In the genomic region with DNA sequence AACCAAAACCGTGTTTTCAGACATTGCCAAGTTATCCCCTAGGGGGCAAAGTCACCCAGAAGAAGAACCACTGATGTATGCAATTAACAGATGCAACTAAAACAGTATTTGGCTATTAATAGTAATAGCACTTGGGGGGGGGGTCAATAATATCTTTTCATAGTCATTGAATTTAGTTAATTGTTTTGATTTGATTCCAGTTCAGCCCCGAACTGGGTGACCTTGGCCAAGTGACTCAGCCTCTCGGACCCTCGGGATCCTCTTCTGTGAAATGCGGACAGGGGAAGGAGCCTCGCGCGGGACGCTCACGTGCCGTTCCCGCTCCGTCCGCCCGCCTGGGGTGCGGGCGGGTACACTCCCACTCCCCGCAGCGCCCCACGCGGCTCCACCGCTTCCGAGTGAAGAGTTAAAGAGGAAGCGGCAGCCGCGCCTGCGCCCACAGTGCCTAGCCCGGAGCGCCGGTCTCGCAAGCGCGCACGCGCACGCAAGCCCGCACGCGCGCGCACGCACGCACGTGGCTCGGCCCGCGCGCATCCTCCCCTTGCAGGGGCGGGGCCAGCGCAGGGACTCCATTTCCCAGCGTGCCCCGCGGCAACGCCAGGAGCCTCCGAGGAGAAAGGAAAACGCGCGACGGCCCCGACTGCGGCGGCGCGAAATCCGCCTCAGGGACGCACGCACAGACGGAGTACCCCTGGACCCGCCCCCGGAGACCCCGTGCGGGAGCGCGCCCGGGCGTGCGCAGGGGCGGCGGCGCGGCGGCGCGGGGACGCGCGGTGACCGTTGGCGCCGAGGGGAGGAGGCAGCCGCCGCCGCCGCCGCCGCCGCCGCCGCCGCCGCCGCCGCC, we compare ENCODE assay signal across 8 cellular contexts. TPM values are rescaled to one million over a fixed set of nuclear protein-coding genes. Genes with fewer than 3 reads are reported as not detected.
DNase-seq lines count a peak whose midpoint lies in the region; ATAC-seq and TF ChIP-seq lines count a peak whose summit lies in the region.

A gene (plus strand): TSS at position 769 of the 844 bp plus-strand sequence. CDS start 188 bp downstream, outside the sequence.

- peak; percentile 74 for ATAC-seq in HG02588 (IDR thresholded peaks at IDR 0.05; ENCODE audit: unreplicated experiment)
- peak; percentile 76 for ATAC-seq in SK-N-SH treated with all-trans-retinoic acid at 6 μM for 48 hours
- peak; percentile 86 to 90 for ATAC-seq in activated naive CD4-positive, alpha-beta T cell treated with anti-CD3 and anti-CD28 coated beads, Interleukin-2, amount 50 U/mL, for 72 hours
- peak; percentile 86 for ATAC-seq in thoracic aorta (ENCODE audit: insufficient number of reproducible peaks, low FRiP score, low read depth)

- H3K9me3 Mint-ChIP-seq in activated naive CD4-positive, alpha-beta T cell treated with anti-CD3 and anti-CD28 coated beads, Interleukin-2, amount 50 U/mL, for 72 hours: no peaks in the 10 kb centered on the region

- POLR2A ChIA-PET in GM10248 (lab: Yijun Ruan, JAX): no interaction called here

- H3K79me2 ChIP-seq in osteoblast (ENCODE audit: insufficient read depth, low read length): peaks cover 43% of the 10 kb centered on the region

- H3K4me3 ChIP-seq in osteoblast (ENCODE audit: insufficient read depth, low read length) (peak within 1 kb of the TSS; percentile 85), thoracic aorta (peak within 1 kb of the TSS; percentile 99)

- H4K20me1 ChIP-seq in osteoblast (ENCODE audit: insufficient read depth, low read length): peaks cover 35% of the 10 kb centered on the region

- DNase-seq in GM10248 (ENCODE audit: extremely low spot score) (peak; percentile 98), NCI-H1092 (lab: John Stamatoyannopoulos, UW) (peak; percentile 97), glomerular visceral epithelial cell (ENCODE audit: extremely low spot score) (peak; percentile 99), osteoblast (ENCODE audit: insufficient read length, low spot score, missing footprints) (peak; percentile 100), thoracic aorta (ENCODE audit: low spot score) (peak; percentile 87)
- peak; percentile 100 for DNase-seq in activated naive CD4-positive, alpha-beta T cell treated with anti-CD3 and anti-CD28 coated beads, Interleukin-2, amount 50 U/mL, for 72 hours (ENCODE audit: low spot score in 2 of 2)

- H3K4me2 ChIP-seq in osteoblast (ENCODE audit: insufficient read depth, low read length): peak within 1 kb of the TSS; percentile 97

- TF ChIP-seq CTCF in GM10248 (IDR thresholded peaks at IDR 0.05; ENCODE audit: control extremely low read depth, extremely low read depth, low read depth, missing control alignments) (peak; percentile 50), osteoblast (IDR thresholded peaks at IDR 0.05; ENCODE audit: extremely low read depth, low read depth, low read length) (peak; percentile 13), thoracic aorta (IDR thresholded peaks at IDR 0.05) (peak; percentile 16)

- peaks cover 38% of the 10 kb centered on the region for H3K4me1 ChIP-seq in osteoblast (ENCODE audit: insufficient read depth, low read length)
- peaks cover 28 to 46% of the 10 kb centered on the region in 2 donors for H3K4me1 ChIP-seq in thoracic aorta (ENCODE audit: control insufficient read depth in 1 of 2, low read depth in 2 of 2)

- no peaks in the 10 kb centered on the region for H3K9me3 ChIP-seq in osteoblast (ENCODE audit: low read depth, low read length)
- no peaks in the 10 kb centered on the region for H3K9me3 ChIP-seq in thoracic aorta

- no peaks in the 10 kb centered on the region for H3K27me3 ChIP-seq in osteoblast (ENCODE audit: insufficient read depth, low read length)
- H3K27me3 ChIP-seq in thoracic aorta (replicated peaks; ENCODE audit: insufficient read depth): no peaks in the 10 kb centered on the region

- H3K27ac ChIP-seq in osteoblast (ENCODE audit: low read depth, low read length) (peak within 1 kb of the TSS; percentile 78), thoracic aorta (peak within 1 kb of the TSS; percentile 88 to 96)

- CTCF ChIA-PET in GM10248 (lab: Yijun Ruan, JAX): no interaction called here

- peaks cover 20 to 24% of the 10 kb centered on the region in 2 donors for H3K36me3 Mint-ChIP-seq in activated naive CD4-positive, alpha-beta T cell treated with anti-CD3 and anti-CD28 coated beads, Interleukin-2, amount 50 U/mL, for 72 hours

- peak within 1 kb of the TSS; percentile 87 to 88 for H3K27ac Mint-ChIP-seq in activated naive CD4-positive, alpha-beta T cell treated with anti-CD3 and anti-CD28 coated beads, Interleukin-2, amount 50 U/mL, for 72 hours

- H3K36me3 ChIP-seq in osteoblast (ENCODE audit: insufficient read depth, low read length) (no peaks in the 10 kb centered on the region), thoracic aorta (no peaks in the 10 kb centered on the region)

- H2AFZ ChIP-seq in osteoblast (ENCODE audit: low read length): peak within 1 kb of the TSS; percentile 79

TF ChIP-seq in SK-N-SH treated with all-trans-retinoic acid at 6 μM for 48 hours, 23 proteins besides CTCF, POLR2A, EP300 and RAD21 (continues in another document):
- TF ChIP-seq ISL1 (CRISPR knock-in tag; IDR thresholded peaks at IDR 0.05) (no peak), OSR1 (CRISPR knock-in tag; IDR thresholded peaks at IDR 0.05) (no peak), PPARA (CRISPR knock-in tag; IDR thresholded peaks at IDR 0.05; ENCODE audit: borderline replicate concordance) (peak; percentile 18; the same call in 1 of the 2 replicates), BACH2 (CRISPR knock-in tag; IDR thresholded peaks at IDR 0.05; ENCODE audit: borderline replicate concordance) (0 out of 2 replicates have a peak, but pooled peaks have one; percentile 14), ZFP3 (CRISPR knock-in tag; IDR thresholded peaks at IDR 0.05) (0 out of 2 replicates have a peak, but pooled peaks have one; percentile 81), TOX (CRISPR knock-in tag; IDR thresholded peaks at IDR 0.05; ENCODE audit: borderline replicate concordance) (no peak), ZNF8 (CRISPR knock-in tag; IDR thresholded peaks at IDR 0.05) (no peak), ZNF70 (CRISPR knock-in tag; IDR thresholded peaks at IDR 0.05) (no peak), ARNTL (CRISPR knock-in tag; IDR thresholded peaks at IDR 0.05; ENCODE audit: borderline replicate concordance, low read depth) (no peak), CSDC2 (CRISPR knock-in tag; IDR thresholded peaks at IDR 0.05) (peak; percentile 92), GLIS3 (CRISPR knock-in tag; IDR thresholded peaks at IDR 0.05) (no peak), ESRRG (CRISPR knock-in tag; IDR thresholded peaks at IDR 0.05) (no peak)
- TF ChIP-seq, protein P1, sequence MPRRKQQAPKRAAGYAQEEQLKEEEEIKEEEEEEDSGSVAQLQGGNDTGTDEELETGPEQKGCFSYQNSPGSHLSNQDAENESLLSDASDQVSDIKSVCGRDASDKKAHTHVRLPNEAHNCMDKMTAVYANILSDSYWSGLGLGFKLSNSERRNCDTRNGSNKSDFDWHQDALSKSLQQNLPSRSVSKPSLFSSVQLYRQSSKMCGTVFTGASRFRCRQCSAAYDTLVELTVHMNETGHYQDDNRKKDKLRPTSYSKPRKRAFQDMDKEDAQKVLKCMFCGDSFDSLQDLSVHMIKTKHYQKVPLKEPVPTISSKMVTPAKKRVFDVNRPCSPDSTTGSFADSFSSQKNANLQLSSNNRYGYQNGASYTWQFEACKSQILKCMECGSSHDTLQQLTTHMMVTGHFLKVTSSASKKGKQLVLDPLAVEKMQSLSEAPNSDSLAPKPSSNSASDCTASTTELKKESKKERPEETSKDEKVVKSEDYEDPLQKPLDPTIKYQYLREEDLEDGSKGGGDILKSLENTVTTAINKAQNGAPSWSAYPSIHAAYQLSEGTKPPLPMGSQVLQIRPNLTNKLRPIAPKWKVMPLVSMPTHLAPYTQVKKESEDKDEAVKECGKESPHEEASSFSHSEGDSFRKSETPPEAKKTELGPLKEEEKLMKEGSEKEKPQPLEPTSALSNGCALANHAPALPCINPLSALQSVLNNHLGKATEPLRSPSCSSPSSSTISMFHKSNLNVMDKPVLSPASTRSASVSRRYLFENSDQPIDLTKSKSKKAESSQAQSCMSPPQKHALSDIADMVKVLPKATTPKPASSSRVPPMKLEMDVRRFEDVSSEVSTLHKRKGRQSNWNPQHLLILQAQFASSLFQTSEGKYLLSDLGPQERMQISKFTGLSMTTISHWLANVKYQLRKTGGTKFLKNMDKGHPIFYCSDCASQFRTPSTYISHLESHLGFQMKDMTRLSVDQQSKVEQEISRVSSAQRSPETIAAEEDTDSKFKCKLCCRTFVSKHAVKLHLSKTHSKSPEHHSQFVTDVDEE (CRISPR knock-in tag; IDR thresholded peaks at IDR 0.05): peak; percentile 92
- TF ChIP-seq, protein P2, sequence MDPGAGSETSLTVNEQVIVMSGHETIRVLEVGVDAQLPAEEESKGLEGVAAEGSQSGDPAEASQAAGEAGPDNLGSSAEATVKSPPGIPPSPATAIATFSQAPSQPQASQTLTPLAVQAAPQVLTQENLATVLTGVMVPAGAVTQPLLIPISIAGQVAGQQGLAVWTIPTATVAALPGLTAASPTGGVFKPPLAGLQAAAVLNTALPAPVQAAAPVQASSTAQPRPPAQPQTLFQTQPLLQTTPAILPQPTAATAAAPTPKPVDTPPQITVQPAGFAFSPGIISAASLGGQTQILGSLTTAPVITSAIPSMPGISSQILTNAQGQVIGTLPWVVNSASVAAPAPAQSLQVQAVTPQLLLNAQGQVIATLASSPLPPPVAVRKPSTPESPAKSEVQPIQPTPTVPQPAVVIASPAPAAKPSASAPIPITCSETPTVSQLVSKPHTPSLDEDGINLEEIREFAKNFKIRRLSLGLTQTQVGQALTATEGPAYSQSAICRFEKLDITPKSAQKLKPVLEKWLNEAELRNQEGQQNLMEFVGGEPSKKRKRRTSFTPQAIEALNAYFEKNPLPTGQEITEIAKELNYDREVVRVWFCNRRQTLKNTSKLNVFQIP (CRISPR knock-in tag; IDR thresholded peaks at IDR 0.05; ENCODE audit: borderline replicate concordance, low read depth): no peak
- TF ChIP-seq, protein P3, sequence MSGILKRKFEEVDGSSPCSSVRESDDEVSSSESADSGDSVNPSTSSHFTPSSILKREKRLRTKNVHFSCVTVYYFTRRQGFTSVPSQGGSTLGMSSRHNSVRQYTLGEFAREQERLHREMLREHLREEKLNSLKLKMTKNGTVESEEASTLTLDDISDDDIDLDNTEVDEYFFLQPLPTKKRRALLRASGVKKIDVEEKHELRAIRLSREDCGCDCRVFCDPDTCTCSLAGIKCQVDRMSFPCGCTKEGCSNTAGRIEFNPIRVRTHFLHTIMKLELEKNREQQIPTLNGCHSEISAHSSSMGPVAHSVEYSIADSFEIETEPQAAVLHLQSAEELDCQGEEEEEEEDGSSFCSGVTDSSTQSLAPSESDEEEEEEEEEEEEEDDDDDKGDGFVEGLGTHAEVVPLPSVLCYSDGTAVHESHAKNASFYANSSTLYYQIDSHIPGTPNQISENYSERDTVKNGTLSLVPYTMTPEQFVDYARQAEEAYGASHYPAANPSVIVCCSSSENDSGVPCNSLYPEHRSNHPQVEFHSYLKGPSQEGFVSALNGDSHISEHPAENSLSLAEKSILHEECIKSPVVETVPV (CRISPR knock-in tag; IDR thresholded peaks at IDR 0.05): no peak

RNA-seq across cellular contexts. Expression of the gene that starts here (rescaled TPM):
- total RNA-seq in activated naive CD4-positive, alpha-beta T cell treated with anti-CD3 and anti-CD28 coated beads, Interleukin-2, amount 50 U/mL, for 72 hours: 100 to 1,000 TPM; 194 to 298 TPM
- 40.9 and 44.5 TPM in 2 replicates for total RNA-seq in osteoblast
- 10 to 100 TPM; 34.9 to 76.9 TPM for total RNA-seq in thoracic aorta

Comparison
In these comparisons a context has a peak if more than half of its experiments do, and no peak if none do; other contexts are left out.
1. Peak in every context shown above with its lines: DNase-seq, ATAC-seq, H3K4me3 ChIP-seq and H3K27ac ChIP-seq.